8 cellular contexts compared by ENCODE assay signal in the genomic region with DNA sequence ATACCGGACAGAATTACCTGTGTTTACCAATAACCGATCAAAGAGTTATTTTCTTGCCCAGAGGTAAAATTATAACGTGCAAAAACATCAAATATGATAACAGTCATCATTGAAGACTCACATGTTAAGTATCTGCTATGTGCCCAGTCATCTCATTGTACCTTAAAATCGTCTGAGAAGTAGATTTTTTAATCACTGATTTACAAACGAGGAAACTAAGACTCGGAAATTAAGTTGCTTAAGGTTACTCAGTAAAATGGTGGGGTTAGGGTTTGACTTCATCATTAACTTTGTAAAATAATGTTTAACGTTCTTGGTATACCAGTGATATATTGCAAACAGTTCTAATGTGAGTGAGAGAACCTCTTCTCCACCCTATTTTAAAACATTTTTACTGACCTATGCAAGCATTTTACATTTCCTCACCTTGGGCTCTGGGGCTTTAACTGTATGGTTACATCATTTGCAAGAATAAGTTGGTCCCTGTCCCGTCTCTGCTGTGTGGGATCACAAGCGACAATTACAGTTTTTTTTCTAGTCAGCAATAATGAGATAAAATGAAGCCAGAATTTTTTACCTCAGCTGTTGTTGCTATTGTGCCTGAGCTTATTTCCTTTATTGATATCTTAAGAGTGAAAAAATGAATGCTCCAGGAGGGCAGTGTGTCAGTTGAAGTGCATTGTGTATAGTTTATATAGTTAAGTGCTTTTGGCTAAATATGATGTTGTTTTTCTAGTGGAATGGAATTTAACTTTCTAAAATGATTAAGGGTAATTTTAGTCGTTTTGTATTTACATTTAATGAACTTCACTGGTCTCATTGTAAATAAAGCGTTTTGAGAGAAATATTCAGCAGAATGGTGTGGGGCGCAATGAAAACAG. TPM values are rescaled to one million over a fixed set of nuclear protein-coding genes. Genes with fewer than 3 reads are reported as not detected.
DNase-seq lines count a peak whose midpoint lies in the region; ATAC-seq, FAIRE-seq and TF ChIP-seq lines count a peak whose summit lies in the region.

No MANE protein-coding gene starts in this region.

- no peak for TF ChIP-seq CTCF in PC-9 (conservative IDR thresholded peaks at IDR 0.05)
- no peak for TF ChIP-seq CTCF in endothelial cell of umbilical vein (IDR thresholded peaks at IDR 0.05; ENCODE audit: extremely low read depth in 1 of 2, insufficient read depth in 1 of 2, low read depth in 1 of 2, low read length in 2 of 2)
- TF ChIP-seq CTCF in osteocyte (IDR thresholded peaks at IDR 0.05), result no peak

- H2AFZ ChIP-seq in GM23248 (peak overlapping the region; percentile 90), PC-9 (peak overlapping the region; percentile 14; the same call in 1 of the 2 replicates), endothelial cell of umbilical vein (ENCODE audit: low read depth, low read length) (peak overlapping the region; percentile 9)

- POLR2A ChIA-PET in PC-9 (lab: Charles Lee; ENCODE audit: unreplicated experiment), result no interaction called here
- POLR2A ChIA-PET in endothelial cell of umbilical vein (lab: Charles Lee), result no interaction called here

- no TSS peak for BruUV-seq in PC-9 (replicated peaks; lab: Mats Ljungman, UMichigan)
- no TSS peak for BruUV-seq in endothelial cell of umbilical vein (replicated peaks; lab: Mats Ljungman, UMichigan)

- intact Hi-C loops in PC-9 (cut with micrococcal nuclease; ENCODE audit: unreplicated experiment) (loop anchor here (10.0 kb wide), 1 partner anchor 112 kb away; the partner anchor contains the start of gene CA14), endothelial cell of umbilical vein (cut with micrococcal nuclease) (loop anchor here (5.0 to 10.0 kb wide), 4 partner anchors 51 to 258 kb away; partner anchors contain the start of genes ANP32E, ENSA and FALEC), posterior vena cava (cut with DNase I) (no loop called here)

- no peak for TF ChIP-seq POLR2A in endothelial cell of umbilical vein (IDR thresholded peaks at IDR 0.05; ENCODE audit: low read depth, low read length)

- H3K79me2 ChIP-seq in GM23248 (ENCODE audit: insufficient read depth) (peaks cover 70% of the 10 kb centered on the region), PC-9 (ENCODE audit: low read depth) (peaks cover 70% of the 10 kb centered on the region), endothelial cell of umbilical vein (ENCODE audit: control insufficient read depth, insufficient read depth, low read length) (peaks cover 65% of the 10 kb centered on the region)

- peak overlapping the region; percentile 88 for H3K9ac ChIP-seq in GM23248
- H3K9ac ChIP-seq in endothelial cell of umbilical vein (replicated peaks; ENCODE audit: extremely low read depth, insufficient read depth, low read length), result peak overlapping the region; percentile 95

- H3K27ac Mint-ChIP-seq in osteocyte (ENCODE audit: unreplicated experiment), result peak overlapping the region; percentile 100

- H3K9me3 ChIP-seq in GM23248 (ENCODE audit: low read depth) (no peaks in the 10 kb centered on the region), PC-9 (ENCODE audit: insufficient read depth, low read depth) (no peaks in the 10 kb centered on the region), endothelial cell of umbilical vein (replicated peaks; ENCODE audit: control insufficient read depth, insufficient read depth, low read length) (no peaks in the 10 kb centered on the region)

- dilution Hi-C loops in endothelial cell of umbilical vein (cut with MboI; ENCODE audit: extremely low pct_ligation_motif_present, low sequenced_read_pairs), result no loop called here

- H3K4me1 ChIP-seq in GM23248 (ENCODE audit: insufficient read depth) (peaks cover 14% of the 10 kb centered on the region; the same call in 1 of the 2 replicates), PC-9 (replicated peaks; ENCODE audit: insufficient read depth) (peaks cover 15% of the 10 kb centered on the region), endothelial cell of umbilical vein (ENCODE audit: control insufficient read depth, extremely low read depth, insufficient read depth, low read length) (peaks cover 18% of the 10 kb centered on the region)

- no peaks in the 10 kb centered on the region for H3K9me1 ChIP-seq in endothelial cell of umbilical vein (replicated peaks; ENCODE audit: control insufficient read depth, extremely low read depth, insufficient read depth, low read length)

- 11 to 15% methylated on average over 12 of the region's 12 CpGs for WGBS in GM23248 (ENCODE audit: low coverage in 1 of 2, low lambda C conversion rate in 2 of 2, missing lambda C conversion rate in 2 of 2), 2 experiments

- H3K4me3 ChIP-seq in GM23248 (peak overlapping the region; percentile 74), PC-9 (peak overlapping the region; percentile 73), endothelial cell of umbilical vein (replicated peaks in 1 of 3; ENCODE audit: insufficient read depth in 1 of 3, low read depth in 1 of 3, low read length in 3 of 3) (peak overlapping the region; percentile 58 to 95 (median 84))

- H3K4me2 ChIP-seq in GM23248 (ENCODE audit: unreplicated experiment) (peak overlapping the region; percentile 99), PC-9 (peak overlapping the region; percentile 84), endothelial cell of umbilical vein (ENCODE audit: insufficient read depth, low read length) (peak overlapping the region; percentile 100)

- H3K9me2 ChIP-seq in GM23248 (ENCODE audit: insufficient read depth), result no peaks in the 10 kb centered on the region
- no peaks in the 10 kb centered on the region for H3K9me2 ChIP-seq in PC-9 (ENCODE audit: insufficient read depth)

- peaks cover 34% of the 10 kb centered on the region for H3K4me1 Mint-ChIP-seq in osteocyte (ENCODE audit: unreplicated experiment)

- H3K27ac ChIP-seq in GM23248, result peak overlapping the region; percentile 93
- peak overlapping the region; percentile 94; the same call in 1 of the 2 replicates for H3K27ac ChIP-seq in PC-9
- H3K27ac ChIP-seq in endothelial cell of umbilical vein (ENCODE audit: insufficient read depth, low read depth, low read length), result peak overlapping the region; percentile 75

- CTCF ChIA-PET in PC-9 (lab: Charles Lee) (interaction anchor here (0.5 to 0.6 kb wide), 3 partner anchors 31 to 185 kb away, joined by 3 to 6 read pairs (median 5); no protein-coding TSS in a partner anchor), endothelial cell of umbilical vein (lab: Charles Lee) (interaction anchor here (1.4 kb wide), 1 partner anchor 47 kb away, joined by 3 read pairs; no protein-coding TSS in a partner anchor)

- H3K27me3 Mint-ChIP-seq in osteocyte (ENCODE audit: unreplicated experiment), result no peaks in the 10 kb centered on the region

- peak overlapping the region; percentile 94 for H3K4me3 Mint-ChIP-seq in osteocyte (ENCODE audit: unreplicated experiment)

- peak; percentile 68 for DNase-seq in GM23248
- DNase-seq in PC-9, result no peak
- DNase-seq in endothelial cell of umbilical vein (ENCODE audit: low read depth, low spot score), result peak; percentile 38
- no peak for DNase-seq in osteocyte (ENCODE audit: extremely low spot score, unreplicated experiment)
- DNase-seq in posterior vena cava (ENCODE audit: low spot score), result no peak

- H4K20me1 ChIP-seq in GM23248 (ENCODE audit: insufficient read depth) (no peaks in the 10 kb centered on the region), PC-9 (ENCODE audit: insufficient read depth) (peaks cover 6% of the 10 kb centered on the region), endothelial cell of umbilical vein (replicated peaks; ENCODE audit: control insufficient read depth, extremely low read depth, insufficient read depth, low read length) (no peaks in the 10 kb centered on the region)

- no peaks in the 10 kb centered on the region for H3K9me3 Mint-ChIP-seq in osteocyte (ENCODE audit: unreplicated experiment)

- H3F3A ChIP-seq in GM23248 (ENCODE audit: insufficient read depth), result peaks cover 50% of the 10 kb centered on the region
- peaks cover 19% of the 10 kb centered on the region for H3F3A ChIP-seq in PC-9 (ENCODE audit: insufficient read depth, low read depth)

- no peaks in the 10 kb centered on the region for H3K27me3 ChIP-seq in GM23248 (replicated peaks; ENCODE audit: insufficient read depth)
- H3K27me3 ChIP-seq in PC-9 (ENCODE audit: insufficient read depth, low read depth), result no peaks in the 10 kb centered on the region
- H3K27me3 ChIP-seq in endothelial cell of umbilical vein (ENCODE audit: control insufficient read depth in 2 of 2, insufficient read depth in 2 of 2, low read length in 2 of 2), result no peaks in the 10 kb centered on the region

- in situ Hi-C loops in GM23248 (cut with MboI), result no loop called here

- FAIRE-seq in endothelial cell of umbilical vein (lab: Jason Lieb, UNC), result peak; percentile 15

- H3K36me3 ChIP-seq in GM23248 (ENCODE audit: low read depth) (no peaks in the 10 kb centered on the region), PC-9 (ENCODE audit: low read depth) (0 out of 2 replicates have a peak, but pooled peaks cover 3% of the 10 kb centered on the region), endothelial cell of umbilical vein (ENCODE audit: control insufficient read depth in 2 of 2, extremely low read depth in 1 of 2, insufficient read depth in 2 of 2, low read length in 2 of 2) (no peaks in the 10 kb centered on the region)

- H3K36me3 Mint-ChIP-seq in osteocyte (ENCODE audit: unreplicated experiment), result no peaks in the 10 kb centered on the region

- ATAC-seq in GM21447 (IDR thresholded peaks at IDR 0.05; ENCODE audit: unreplicated experiment) (no peak), HG02678 (IDR thresholded peaks at IDR 0.05; ENCODE audit: unreplicated experiment) (no peak), HG03097 (IDR thresholded peaks at IDR 0.05; ENCODE audit: low FRiP score, unreplicated experiment) (no peak)

RNA-seq across cellular contexts. Expression of gene RPRD2, which starts 2.7 kb away (rescaled TPM):
- 7.6 and 7.8 TPM in 2 replicates for total RNA-seq in GM23248 (2014; rRNA removed; shearing (Covaris generic))
- polyA plus RNA-seq in GM23248 (2016; fragmentation: Nextera tagmentation; extraction: Ambion mirVana), result 16.5 and 17.0 TPM in 2 replicates
- total RNA-seq in PC-9 (2021), result 24.3 and 36.2 TPM in 2 replicates
- 23.9 and 24.5 TPM in 2 replicates for total RNA-seq in endothelial cell of umbilical vein
- 11.8 and 12.9 TPM in 2 replicates for polyA plus RNA-seq in endothelial cell of umbilical vein
- polyA plus RNA-seq in endothelial cell of umbilical vein (2011; cell fraction: cytosol; rRNA removed), result 12.7 and 15.1 TPM in 2 replicates
- 15.3 and 17.4 TPM in 2 replicates for polyA plus RNA-seq in endothelial cell of umbilical vein (2011; cell fraction: nucleus; rRNA removed)
- polyA plus RNA-seq in endothelial cell of umbilical vein (2012), result 11.8 and 15.8 TPM in 2 replicates
- 13.9 and 18.4 TPM in 2 replicates for polyA minus RNA-seq in endothelial cell of umbilical vein
- polyA minus RNA-seq in endothelial cell of umbilical vein (2011; cell fraction: cytosol; rRNA and poly(A)+ RNA removed), result 17.4 TPM
- 16.9 and 24.0 TPM in 2 replicates for polyA minus RNA-seq in endothelial cell of umbilical vein (2011; cell fraction: nucleus; rRNA and poly(A)+ RNA removed)
- total RNA-seq in osteocyte, result 29.9 and 31.7 TPM in 2 replicates
- total RNA-seq in posterior vena cava, result 10 to 100 TPM; 22.4 to 26.2 TPM

RNA-seq across cellular contexts. Expression of gene PRPF3, which starts 45.3 kb away (rescaled TPM):
- total RNA-seq in GM23248 (2014; rRNA removed; shearing (Covaris generic)), result 27.6 and 46.2 TPM in 2 replicates
- polyA plus RNA-seq in GM23248 (2016; fragmentation: Nextera tagmentation; extraction: Ambion mirVana) (25.6 and 28.1 TPM in 2 replicates), endothelial cell of umbilical vein (23.5 and 25.5 TPM in 2 replicates)
- total RNA-seq in PC-9 (2021) (75.7 and 77.1 TPM in 2 replicates), endothelial cell of umbilical vein (66.8 and 79.3 TPM in 2 replicates), osteocyte (55.0 and 55.2 TPM in 2 replicates), posterior vena cava (10 to 100 TPM; 32.4 to 39.3 TPM)
- polyA plus RNA-seq in endothelial cell of umbilical vein (2011; cell fraction: cytosol; rRNA removed), result 23.1 and 27.0 TPM in 2 replicates
- polyA plus RNA-seq in endothelial cell of umbilical vein (2011; cell fraction: nucleus; rRNA removed), result 164 and 173 TPM in 2 replicates
- 35.9 and 50.7 TPM in 2 replicates for polyA plus RNA-seq in endothelial cell of umbilical vein (2012)
- polyA minus RNA-seq in endothelial cell of umbilical vein, result 43.2 and 45.1 TPM in 2 replicates
- 18.1 TPM for polyA minus RNA-seq in endothelial cell of umbilical vein (2011; cell fraction: cytosol; rRNA and poly(A)+ RNA removed)
- polyA minus RNA-seq in endothelial cell of umbilical vein (2011; cell fraction: nucleus; rRNA and poly(A)+ RNA removed), result 43.3 and 56.9 TPM in 2 replicates

Comparison
In these comparisons a context has a peak if more than half of its experiments do, and no peak if none do; other contexts are left out.
1. DNase-seq: peak in GM23248 (single experiment) and endothelial cell of umbilical vein (single experiment); none in PC-9 (0 of 2), osteocyte (single experiment) and posterior vena cava (single experiment).
2. H2AFZ ChIP-seq: peak in every context shown above with its lines; median percentile 90 in GM23248; 14 in PC-9; 9 in endothelial cell of umbilical vein.
3. intact Hi-C loops: an anchor here in PC-9 (10.0 kb wide) and endothelial cell of umbilical vein (5.0 to 10.0 kb wide); none called in posterior vena cava.
4. Peak in every context shown above with its lines, with median percentiles within 50 percentile points of each other: H3K27ac ChIP-seq, H3K4me2 ChIP-seq and H3K4me3 ChIP-seq.